In genomic region chr17:27207073-27207511, GRCh38 we compare ENCODE assay signal across 11 cellular contexts.
DNase-seq lines count a peak whose midpoint lies in the region; ATAC-seq and TF ChIP-seq lines count a peak whose summit lies in the region.
"Had no signal": no experiment of that assay in that cellular context is flagged by ENCODE, and none has a peak within 500 bp of the region (broad histone marks: within the 10 kb centered on the region; RNA-seq: fewer than 3 reads in every experiment).

No MANE protein-coding gene starts in this region.

- no peak for ATAC-seq in HG03442 (IDR thresholded peaks at IDR 0.05; ENCODE audit: unreplicated experiment)

- DNase-seq in AG04450 (ENCODE audit: low read depth, low spot score): peak; percentile 10
- DNase-seq in HT1080 (ENCODE audit: low read depth): peak; percentile 76
- peak; percentile 78 for DNase-seq in adipocyte (ENCODE audit: low read depth)
- DNase-seq in glomerular visceral epithelial cell (ENCODE audit: extremely low spot score): peak; percentile 33
- no peak for DNase-seq in DMS153 (lab: John Stamatoyannopoulos, UW)
- DNase-seq in Ammon's horn (ENCODE audit: low spot score): no peak
- no peak for DNase-seq in activated CD8-positive, alpha-beta memory T cell treated with anti-CD3 and anti-CD28 coated beads for 24 hours
- DNase-seq: CD8-positive, alpha-beta memory T cell; NCI-H524 treated with DMSO at 0.1 percent for 48 hours had no signal

- peaks cover 9% of the 10 kb centered on the region for H3K4me1 ChIP-seq in adipocyte (ENCODE audit: control insufficient read depth, insufficient read depth, low read length)

- no peak for TF ChIP-seq CTCF in AG04450 (IDR thresholded peaks at IDR 0.05; ENCODE audit: low read depth, low read length)

- H3K9me3 ChIP-seq in AG04450 (ENCODE audit: control insufficient read depth, insufficient read depth, low read length) (no peaks in the 10 kb centered on the region; the same call in 1 of the 2 replicates), adipocyte (ENCODE audit: control insufficient read depth, low read length) (no peaks in the 10 kb centered on the region)

- CTCF ChIA-PET in AG04450 (lab: Charles Lee): interaction anchor here (1.1 to 3.5 kb wide), 7 partner anchors 9 to 145 kb away, joined by 3 to 25 read pairs (median 6); no protein-coding TSS in a partner anchor

- no peak overlapping the region for H3K4me3 ChIP-seq in AG04450 (ENCODE audit: low read depth, low read length)
- H3K4me3 ChIP-seq in adipocyte (ENCODE audit: low read length): no peak overlapping the region
- H3K4me3 ChIP-seq: esophagus muscularis mucosa had no signal

- H3K27ac ChIP-seq in AG04450 (ENCODE audit: low read depth, low read length): no peak overlapping the region
- H3K27ac ChIP-seq: esophagus muscularis mucosa had no signal

- H3K9ac ChIP-seq in adipocyte (ENCODE audit: low read length): no peak overlapping the region

- no peaks in the 10 kb centered on the region for H3K36me3 ChIP-seq in adipocyte (ENCODE audit: control insufficient read depth, insufficient read depth, low read length, severe bottlenecking)
- H3K36me3 ChIP-seq: esophagus muscularis mucosa had no signal

- peaks cover 5% of the 10 kb centered on the region for H3K27me3 ChIP-seq in AG04450 (ENCODE audit: control insufficient read depth, insufficient read depth, low read length)
- H3K27me3 ChIP-seq in adipocyte (replicated peaks; ENCODE audit: control insufficient read depth, insufficient read depth, low read length): peaks cover 8% of the 10 kb centered on the region

- POLR2A ChIA-PET in AG04450 (lab: Yijun Ruan, JAX): no interaction called here

Comparison
In these comparisons a context has a peak if more than half of its experiments do, and no peak if none do; other contexts are left out.
1. DNase-seq: peak in AG04450 (single experiment), HT1080 (single experiment), adipocyte (single experiment) and glomerular visceral epithelial cell (single experiment); none in DMS153 (single experiment), Ammon's horn (single experiment) and activated CD8-positive, alpha-beta memory T cell treated with anti-CD3 and anti-CD28 coated beads for 24 hours (single experiment).